ENCODE assay signal across 19 cellular contexts in the genomic region with DNA sequence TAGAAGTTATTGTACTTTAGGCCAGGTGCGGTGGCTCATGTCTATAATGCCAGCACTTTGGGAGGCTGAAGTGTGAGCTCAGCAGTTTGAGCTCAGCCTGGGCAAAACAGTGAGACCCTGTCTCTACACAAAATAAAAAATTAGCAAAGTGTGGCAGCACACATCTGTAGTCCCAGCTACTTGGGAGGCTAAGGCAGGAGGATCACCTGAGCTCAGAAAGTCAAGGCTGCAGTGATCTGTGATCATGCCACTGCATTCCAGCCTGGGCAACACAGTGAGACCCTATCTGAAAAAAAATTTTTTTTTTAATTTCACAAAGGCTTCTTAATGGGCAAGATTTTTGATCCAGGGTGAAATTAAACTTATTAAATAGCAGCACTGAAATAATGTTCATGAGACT.
DNase-seq lines count a peak whose midpoint lies in the region; ATAC-seq and TF ChIP-seq lines count a peak whose summit lies in the region.
"Had no signal": no experiment of that assay in that cellular context is flagged by ENCODE, and none has a peak within 500 bp of the region (broad histone marks: within the 10 kb centered on the region; RNA-seq: fewer than 3 reads in every experiment).

No MANE protein-coding gene starts in this region.

- H3K27ac Mint-ChIP-seq in activated CD8-positive, alpha-beta T cell treated with anti-CD3 and anti-CD28 coated beads for 36 hours, result peak overlapping the region; percentile 61
- no peak overlapping the region for H3K27ac Mint-ChIP-seq in activated CD8-positive, alpha-beta T cell treated with anti-CD3 and anti-CD28 coated beads, Interleukin-2, amount 10 ng/mL, durations not matched to agents 7 days and 5 days
- H3K27ac Mint-ChIP-seq in activated naive CD8-positive, alpha-beta T cell, result peak overlapping the region; percentile 92
- peak overlapping the region; percentile 88 to 89 for H3K27ac Mint-ChIP-seq in natural killer cell treated with Interleukin-12 subunit alpha and Interleukin-12 subunit beta and Interleukin-15 and Interleukin-18, amount 100 ng/mL, for 72 hours
- no peak overlapping the region for H3K27ac Mint-ChIP-seq in progenitor cell of endocrine pancreas

- H3K4me3 Mint-ChIP-seq in activated CD8-positive, alpha-beta T cell treated with anti-CD3 and anti-CD28 coated beads for 36 hours, result no peak overlapping the region
- no peak overlapping the region for H3K4me3 Mint-ChIP-seq in activated CD8-positive, alpha-beta T cell treated with anti-CD3 and anti-CD28 coated beads, Interleukin-2, amount 10 ng/mL, durations not matched to agents 7 days and 5 days
- no peak overlapping the region for H3K4me3 Mint-ChIP-seq in activated naive CD8-positive, alpha-beta T cell
- H3K4me3 Mint-ChIP-seq in natural killer cell treated with Interleukin-12 subunit alpha and Interleukin-12 subunit beta and Interleukin-15 and Interleukin-18, amount 100 ng/mL, for 72 hours, result peak overlapping the region; percentile 83
- no peak overlapping the region for H3K4me3 Mint-ChIP-seq in progenitor cell of endocrine pancreas (ENCODE audit: low read depth)

- peaks cover 50% of the 10 kb centered on the region for H3K36me3 Mint-ChIP-seq in activated CD8-positive, alpha-beta T cell treated with anti-CD3 and anti-CD28 coated beads for 36 hours (ENCODE audit: low read depth)
- peaks cover 51% of the 10 kb centered on the region for H3K36me3 Mint-ChIP-seq in activated CD8-positive, alpha-beta T cell treated with anti-CD3 and anti-CD28 coated beads, Interleukin-2, amount 10 ng/mL, durations not matched to agents 7 days and 5 days (ENCODE audit: low read depth)
- H3K36me3 Mint-ChIP-seq in activated naive CD8-positive, alpha-beta T cell, result peaks cover 10% of the 10 kb centered on the region
- no peaks in the 10 kb centered on the region for H3K36me3 Mint-ChIP-seq in natural killer cell treated with Interleukin-12 subunit alpha and Interleukin-12 subunit beta and Interleukin-15 and Interleukin-18, amount 100 ng/mL, for 72 hours
- peaks cover 6% of the 10 kb centered on the region for H3K36me3 Mint-ChIP-seq in progenitor cell of endocrine pancreas (ENCODE audit: insufficient read depth)

- DNase-seq in activated CD8-positive, alpha-beta T cell treated with anti-CD3 and anti-CD28 coated beads for 36 hours, result no peak
- no peak for DNase-seq in activated CD8-positive, alpha-beta T cell treated with anti-CD3 and anti-CD28 coated beads, Interleukin-2, amount 10 ng/mL, durations not matched to agents 7 days and 5 days
- DNase-seq in natural killer cell treated with Interleukin-12 subunit alpha and Interleukin-12 subunit beta and Interleukin-15 and Interleukin-18, amount 100 ng/mL, for 72 hours (ENCODE audit: low spot score), result no peak
- DNase-seq in progenitor cell of endocrine pancreas (ENCODE audit: low spot score, unreplicated experiment), result no peak
- DNase-seq: DMS153, GDM1, hypothalamus, islet precursor cell, lower lobe of right lung, NCI-H69, occipital lobe, right cardiac atrium had no signal

- H3K4me3 ChIP-seq in HEK293 (ENCODE audit: low read depth, low read length), result no peak overlapping the region
- H3K4me3 ChIP-seq: BLaER1 treated with 17β-estradiol and CSF1 and Interleukin-3, amounts not matched to agents 10 nM and 100 nM; lower lobe of right lung; thoracic aorta had no signal

- H3K27ac ChIP-seq in HEK293 (ENCODE audit: extremely low read depth, low read depth, low read length), result no peak overlapping the region
- H3K27ac ChIP-seq: lower lobe of right lung, thoracic aorta had no signal

- peaks cover 3 to 9% of the 10 kb centered on the region in 2 experiments; a peak in 2 of 3 replicates for H3K36me3 ChIP-seq in HEK293 (ENCODE audit: control insufficient read depth in 2 of 2, insufficient read depth in 1 of 2, low read length in 2 of 2)

- H3K9me3 ChIP-seq in HEK293 (ENCODE audit: control insufficient read depth, insufficient read depth, low read depth, low read length), result no peaks in the 10 kb centered on the region
- H3K9me3 ChIP-seq: lower lobe of right lung, thoracic aorta had no signal

- no peak for TF ChIP-seq CTCF in activated CD8-positive, alpha-beta T cell treated with anti-CD3 and anti-CD28 coated beads for 36 hours (IDR thresholded peaks at IDR 0.05)
- TF ChIP-seq CTCF in HEK293 (tag by site-specific recombination; IDR thresholded peaks at IDR 0.05) (no peak), progenitor cell of endocrine pancreas (IDR thresholded peaks at IDR 0.05; ENCODE audit: unreplicated experiment) (no peak)

- no peak for ATAC-seq in activated CD8-positive, alpha-beta T cell treated with anti-CD3 and anti-CD28 coated beads for 36 hours
- ATAC-seq in activated CD8-positive, alpha-beta T cell treated with anti-CD3 and anti-CD28 coated beads, Interleukin-2, amount 10 ng/mL, durations not matched to agents 7 days and 5 days, result no peak
- ATAC-seq in natural killer cell treated with Interleukin-12 subunit alpha and Interleukin-12 subunit beta and Interleukin-15 and Interleukin-18, amount 100 ng/mL, for 72 hours, result no peak
- ATAC-seq in GM19023 (IDR thresholded peaks at IDR 0.05; ENCODE audit: unreplicated experiment) (no peak), HG03045 (IDR thresholded peaks at IDR 0.05; ENCODE audit: unreplicated experiment) (no peak)
- ATAC-seq: esophagus mucosa, lower lobe of right lung, right cardiac atrium had no signal

- H3K4me1 ChIP-seq in HEK293 (ENCODE audit: control insufficient read depth, insufficient read depth, low read length), result no peaks in the 10 kb centered on the region; the same call in 1 of the 2 replicates

- H3K4me1 Mint-ChIP-seq in activated CD8-positive, alpha-beta T cell treated with anti-CD3 and anti-CD28 coated beads for 36 hours (ENCODE audit: low read depth), result peaks cover 65% of the 10 kb centered on the region
- peaks cover 52% of the 10 kb centered on the region for H3K4me1 Mint-ChIP-seq in activated CD8-positive, alpha-beta T cell treated with anti-CD3 and anti-CD28 coated beads, Interleukin-2, amount 10 ng/mL, durations not matched to agents 7 days and 5 days (ENCODE audit: low read depth)
- peaks cover 71% of the 10 kb centered on the region for H3K4me1 Mint-ChIP-seq in activated naive CD8-positive, alpha-beta T cell (ENCODE audit: low read depth)
- H3K4me1 Mint-ChIP-seq in natural killer cell treated with Interleukin-12 subunit alpha and Interleukin-12 subunit beta and Interleukin-15 and Interleukin-18, amount 100 ng/mL, for 72 hours (ENCODE audit: low read depth in 2 of 2), result peaks cover 37 to 53% of the 10 kb centered on the region in 2 donors
- H3K4me1 Mint-ChIP-seq in progenitor cell of endocrine pancreas (ENCODE audit: low read depth), result peaks cover 15% of the 10 kb centered on the region

- H3K9me3 Mint-ChIP-seq in activated CD8-positive, alpha-beta T cell treated with anti-CD3 and anti-CD28 coated beads for 36 hours, result no peaks in the 10 kb centered on the region
- H3K9me3 Mint-ChIP-seq in activated CD8-positive, alpha-beta T cell treated with anti-CD3 and anti-CD28 coated beads, Interleukin-2, amount 10 ng/mL, durations not matched to agents 7 days and 5 days (ENCODE audit: insufficient read depth), result no peaks in the 10 kb centered on the region
- H3K9me3 Mint-ChIP-seq in activated naive CD8-positive, alpha-beta T cell (ENCODE audit: low read depth), result no peaks in the 10 kb centered on the region
- H3K9me3 Mint-ChIP-seq in natural killer cell treated with Interleukin-12 subunit alpha and Interleukin-12 subunit beta and Interleukin-15 and Interleukin-18, amount 100 ng/mL, for 72 hours, result no peaks in the 10 kb centered on the region
- H3K9me3 Mint-ChIP-seq in progenitor cell of endocrine pancreas (ENCODE audit: low read depth), result no peaks in the 10 kb centered on the region

- CTCF ChIA-PET in activated CD8-positive, alpha-beta T cell treated with anti-CD3 and anti-CD28 coated beads for 36 hours (lab: Charles Lee), result interaction anchor here (1.0 to 2.6 kb wide), 6 partner anchors 12 to 93 kb away, joined by 3 to 7 read pairs (median 6); no protein-coding TSS in a partner anchor
- CTCF ChIA-PET in activated CD8-positive, alpha-beta T cell treated with anti-CD3 and anti-CD28 coated beads, Interleukin-2, amount 10 ng/mL, durations not matched to agents 7 days and 5 days (lab: Charles Lee), result interaction anchor here (0.9 to 3.7 kb wide), 5 partner anchors 9 to 60 kb away, joined by 3 to 32 read pairs (median 4); no protein-coding TSS in a partner anchor
- CTCF ChIA-PET in HEK293 (lab: Yijun Ruan, JAX), result interaction anchor here (0.6 kb wide), 2 partner anchors 106 to 252 kb away, joined by 3 read pairs; no protein-coding TSS in a partner anchor

- intact Hi-C loops in activated CD8-positive, alpha-beta T cell treated with anti-CD3 and anti-CD28 coated beads for 36 hours (cut with micrococcal nuclease), result no loop called here

- POLR2A ChIA-PET in activated CD8-positive, alpha-beta T cell treated with anti-CD3 and anti-CD28 coated beads for 36 hours (lab: Charles Lee), result interaction anchor here (0.5 to 1.6 kb wide), 12 partner anchors 9 to 94 kb away, joined by 3 to 5 read pairs (median 4); no protein-coding TSS in a partner anchor
- POLR2A ChIA-PET in activated CD8-positive, alpha-beta T cell treated with anti-CD3 and anti-CD28 coated beads, Interleukin-2, amount 10 ng/mL, durations not matched to agents 7 days and 5 days (lab: Charles Lee), result interaction anchor here (1.1 kb wide), 1 partner anchor 32 kb away, joined by 3 read pairs; no protein-coding TSS in a partner anchor
- POLR2A ChIA-PET in HEK293 (lab: Yijun Ruan, JAX), result interaction anchor here (0.6 kb wide), 1 partner anchor 1443 kb away, joined by 6 read pairs; no protein-coding TSS in a partner anchor

- H3K27me3 Mint-ChIP-seq in activated CD8-positive, alpha-beta T cell treated with anti-CD3 and anti-CD28 coated beads for 36 hours, result no peaks in the 10 kb centered on the region
- no peaks in the 10 kb centered on the region for H3K27me3 Mint-ChIP-seq in activated CD8-positive, alpha-beta T cell treated with anti-CD3 and anti-CD28 coated beads, Interleukin-2, amount 10 ng/mL, durations not matched to agents 7 days and 5 days (ENCODE audit: low read depth)
- no peaks in the 10 kb centered on the region for H3K27me3 Mint-ChIP-seq in activated naive CD8-positive, alpha-beta T cell
- no peaks in the 10 kb centered on the region for H3K27me3 Mint-ChIP-seq in natural killer cell treated with Interleukin-12 subunit alpha and Interleukin-12 subunit beta and Interleukin-15 and Interleukin-18, amount 100 ng/mL, for 72 hours
- no peaks in the 10 kb centered on the region for H3K27me3 Mint-ChIP-seq in progenitor cell of endocrine pancreas

TF ChIP-seq in HEK293, 187 proteins besides CTCF, POLR2A, EP300 and RAD21:
- TF ChIP-seq ZNF548 (tag by site-specific recombination; IDR thresholded peaks at IDR 0.05) (no peak), ZNF121 (tag by site-specific recombination; IDR thresholded peaks at IDR 0.05) (peak; percentile 95)

Comparison
In these comparisons a context has a peak if more than half of its experiments do, and no peak if none do; other contexts are left out.
1. H3K27ac Mint-ChIP-seq: peak in activated CD8-positive, alpha-beta T cell treated with anti-CD3 and anti-CD28 coated beads for 36 hours (single experiment), activated naive CD8-positive, alpha-beta T cell (single experiment) and natural killer cell treated with Interleukin-12 subunit alpha and Interleukin-12 subunit beta and Interleukin-15 and Interleukin-18, amount 100 ng/mL, for 72 hours (2 of 2); none in activated CD8-positive, alpha-beta T cell treated with anti-CD3 and anti-CD28 coated beads, Interleukin-2, amount 10 ng/mL, durations not matched to agents 7 days and 5 days (single experiment) and progenitor cell of endocrine pancreas (single experiment).